ENCODE assay signal across 1 cellular context in the genomic region with DNA sequence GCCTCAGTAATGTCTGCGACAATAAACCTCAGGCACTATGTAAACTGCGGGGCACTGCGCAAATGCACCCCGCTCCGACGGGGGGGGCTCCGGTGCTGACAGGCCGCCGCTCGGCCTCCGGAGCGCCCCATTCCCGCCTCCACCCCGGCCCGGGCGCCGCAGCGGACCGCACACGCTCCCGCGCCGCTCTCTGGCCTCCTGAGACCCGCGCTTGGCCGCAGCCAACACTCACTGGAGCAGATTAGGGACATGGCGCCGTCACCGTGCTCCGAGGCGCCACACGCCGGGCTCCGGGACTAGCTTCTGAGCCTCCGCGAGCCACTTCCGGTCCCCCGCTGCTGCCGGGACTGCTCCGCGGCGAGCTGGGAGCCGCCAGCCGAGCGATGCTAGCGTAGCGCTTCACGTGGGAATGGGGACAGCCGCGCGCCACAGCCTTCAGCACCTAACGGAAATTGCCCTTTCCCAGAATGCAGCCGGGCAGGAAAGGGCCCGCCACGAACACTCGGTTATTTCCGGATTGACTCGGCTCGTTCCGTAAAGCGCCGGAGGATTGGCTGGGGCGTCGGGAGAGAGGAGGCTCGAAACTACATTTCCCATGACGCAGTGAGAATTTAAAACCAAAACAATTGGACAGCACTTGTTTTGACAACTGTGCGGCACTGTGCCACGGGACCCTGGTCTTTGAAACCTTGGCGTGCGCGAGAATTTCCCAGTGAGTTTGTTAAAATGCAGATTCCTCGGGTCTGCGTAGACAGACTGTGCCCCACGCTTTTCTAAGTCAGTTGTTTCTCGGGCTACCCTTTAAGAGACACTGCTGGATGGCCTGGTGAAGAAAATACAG.
A peak's percentile ranks its signal among the peaks of the same experiment; 100 is the strongest.
TF ChIP-seq lines count a peak whose summit lies in the region.

A gene (minus strand): TSS at position 454 of the 841 bp plus-strand sequence. CDS start 203 bp downstream, at position 251.

TF ChIP-seq in HepG2, 621 proteins besides CTCF, POLR2A, EP300 and RAD21 (continued from another document and continues in another):
- TF ChIP-seq, protein P1, sequence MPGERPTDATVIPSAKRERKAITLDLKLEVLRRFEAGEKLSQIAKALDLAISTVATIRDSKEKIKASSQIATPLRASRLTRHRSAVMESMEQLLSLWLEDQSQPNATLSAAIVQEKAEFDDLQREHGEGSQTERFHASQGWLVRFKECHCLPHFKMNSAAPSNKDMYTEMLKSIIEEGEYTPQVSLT (CRISPR knock-in tag; IDR thresholded peaks at IDR 0.05; ENCODE audit: borderline replicate concordance, low read depth), result no peak
- TF ChIP-seq RFX5 (IDR thresholded peaks at IDR 0.05; ENCODE audit: low read depth, low read length) (no peak), MXI1 (IDR thresholded peaks at IDR 0.05; ENCODE audit: borderline replicate concordance, low read depth, low read length) (peak; percentile 95), TOPORS (CRISPR knock-in tag; IDR thresholded peaks at IDR 0.05) (no peak), HDAC6 (IDR thresholded peaks at IDR 0.05; ENCODE audit: low read depth, low read length) (no peak), REXO4 (CRISPR knock-in tag; IDR thresholded peaks at IDR 0.05; ENCODE audit: borderline replicate concordance) (no peak), ZNF788 (CRISPR knock-in tag; IDR thresholded peaks at IDR 0.05; ENCODE audit: borderline replicate concordance) (peak; percentile 76; the same call in 1 of the 2 replicates), ZNF207 (IDR thresholded peaks at IDR 0.05; ENCODE audit: borderline replicate concordance) (no peak), ZNF713 (CRISPR knock-in tag; IDR thresholded peaks at IDR 0.05) (no peak), FIP1L1 (IDR thresholded peaks at IDR 0.05; ENCODE audit: borderline replicate concordance, insufficient read depth, low read depth, low read length) (no peak), ZNF136 (CRISPR knock-in tag; IDR thresholded peaks at IDR 0.05; ENCODE audit: low read depth) (peak; percentile 39; the same call in 1 of the 2 replicates), RXRA (CRISPR knock-in tag; IDR thresholded peaks at IDR 0.05) (no peak; the same call in 1 of the 2 replicates), ZSCAN29 (CRISPR knock-in tag; conservative IDR thresholded peaks at IDR 0.05) (peak; percentile 100), ZSCAN31 (CRISPR knock-in tag; IDR thresholded peaks at IDR 0.05; ENCODE audit: low read depth) (peak; percentile 84; the same call in 1 of the 2 replicates), ZNF629 (CRISPR knock-in tag; conservative IDR thresholded peaks at IDR 0.05) (no peak), MIXL1 (CRISPR knock-in tag; IDR thresholded peaks at IDR 0.05) (peak; percentile 53; the same call in 1 of the 2 replicates), MEIS2 (CRISPR knock-in tag; IDR thresholded peaks at IDR 0.05) (no peak), DNMT1 (CRISPR knock-in tag; IDR thresholded peaks at IDR 0.05) (no peak)
- TF ChIP-seq, protein P2, sequence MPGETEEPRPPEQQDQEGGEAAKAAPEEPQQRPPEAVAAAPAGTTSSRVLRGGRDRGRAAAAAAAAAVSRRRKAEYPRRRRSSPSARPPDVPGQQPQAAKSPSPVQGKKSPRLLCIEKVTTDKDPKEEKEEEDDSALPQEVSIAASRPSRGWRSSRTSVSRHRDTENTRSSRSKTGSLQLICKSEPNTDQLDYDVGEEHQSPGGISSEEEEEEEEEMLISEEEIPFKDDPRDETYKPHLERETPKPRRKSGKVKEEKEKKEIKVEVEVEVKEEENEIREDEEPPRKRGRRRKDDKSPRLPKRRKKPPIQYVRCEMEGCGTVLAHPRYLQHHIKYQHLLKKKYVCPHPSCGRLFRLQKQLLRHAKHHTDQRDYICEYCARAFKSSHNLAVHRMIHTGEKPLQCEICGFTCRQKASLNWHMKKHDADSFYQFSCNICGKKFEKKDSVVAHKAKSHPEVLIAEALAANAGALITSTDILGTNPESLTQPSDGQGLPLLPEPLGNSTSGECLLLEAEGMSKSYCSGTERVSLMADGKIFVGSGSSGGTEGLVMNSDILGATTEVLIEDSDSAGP (CRISPR knock-in tag; IDR thresholded peaks at IDR 0.05; ENCODE audit: borderline replicate concordance), result peak; percentile 92
- TF ChIP-seq, protein P3, sequence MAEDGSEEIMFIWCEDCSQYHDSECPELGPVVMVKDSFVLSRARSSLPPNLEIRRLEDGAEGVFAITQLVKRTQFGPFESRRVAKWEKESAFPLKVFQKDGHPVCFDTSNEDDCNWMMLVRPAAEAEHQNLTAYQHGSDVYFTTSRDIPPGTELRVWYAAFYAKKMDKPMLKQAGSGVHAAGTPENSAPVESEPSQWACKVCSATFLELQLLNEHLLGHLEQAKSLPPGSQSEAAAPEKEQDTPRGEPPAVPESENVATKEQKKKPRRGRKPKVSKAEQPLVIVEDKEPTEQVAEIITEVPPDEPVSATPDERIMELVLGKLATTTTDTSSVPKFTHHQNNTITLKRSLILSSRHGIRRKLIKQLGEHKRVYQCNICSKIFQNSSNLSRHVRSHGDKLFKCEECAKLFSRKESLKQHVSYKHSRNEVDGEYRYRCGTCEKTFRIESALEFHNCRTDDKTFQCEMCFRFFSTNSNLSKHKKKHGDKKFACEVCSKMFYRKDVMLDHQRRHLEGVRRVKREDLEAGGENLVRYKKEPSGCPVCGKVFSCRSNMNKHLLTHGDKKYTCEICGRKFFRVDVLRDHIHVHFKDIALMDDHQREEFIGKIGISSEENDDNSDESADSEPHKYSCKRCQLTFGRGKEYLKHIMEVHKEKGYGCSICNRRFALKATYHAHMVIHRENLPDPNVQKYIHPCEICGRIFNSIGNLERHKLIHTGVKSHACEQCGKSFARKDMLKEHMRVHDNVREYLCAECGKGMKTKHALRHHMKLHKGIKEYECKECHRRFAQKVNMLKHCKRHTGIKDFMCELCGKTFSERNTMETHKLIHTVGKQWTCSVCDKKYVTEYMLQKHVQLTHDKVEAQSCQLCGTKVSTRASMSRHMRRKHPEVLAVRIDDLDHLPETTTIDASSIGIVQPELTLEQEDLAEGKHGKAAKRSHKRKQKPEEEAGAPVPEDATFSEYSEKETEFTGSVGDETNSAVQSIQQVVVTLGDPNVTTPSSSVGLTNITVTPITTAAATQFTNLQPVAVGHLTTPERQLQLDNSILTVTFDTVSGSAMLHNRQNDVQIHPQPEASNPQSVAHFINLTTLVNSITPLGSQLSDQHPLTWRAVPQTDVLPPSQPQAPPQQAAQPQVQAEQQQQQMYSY (CRISPR knock-in tag; IDR thresholded peaks at IDR 0.05), result 0 out of 2 replicates have a peak, but pooled peaks have one; percentile 27
- TF ChIP-seq, protein P4, sequence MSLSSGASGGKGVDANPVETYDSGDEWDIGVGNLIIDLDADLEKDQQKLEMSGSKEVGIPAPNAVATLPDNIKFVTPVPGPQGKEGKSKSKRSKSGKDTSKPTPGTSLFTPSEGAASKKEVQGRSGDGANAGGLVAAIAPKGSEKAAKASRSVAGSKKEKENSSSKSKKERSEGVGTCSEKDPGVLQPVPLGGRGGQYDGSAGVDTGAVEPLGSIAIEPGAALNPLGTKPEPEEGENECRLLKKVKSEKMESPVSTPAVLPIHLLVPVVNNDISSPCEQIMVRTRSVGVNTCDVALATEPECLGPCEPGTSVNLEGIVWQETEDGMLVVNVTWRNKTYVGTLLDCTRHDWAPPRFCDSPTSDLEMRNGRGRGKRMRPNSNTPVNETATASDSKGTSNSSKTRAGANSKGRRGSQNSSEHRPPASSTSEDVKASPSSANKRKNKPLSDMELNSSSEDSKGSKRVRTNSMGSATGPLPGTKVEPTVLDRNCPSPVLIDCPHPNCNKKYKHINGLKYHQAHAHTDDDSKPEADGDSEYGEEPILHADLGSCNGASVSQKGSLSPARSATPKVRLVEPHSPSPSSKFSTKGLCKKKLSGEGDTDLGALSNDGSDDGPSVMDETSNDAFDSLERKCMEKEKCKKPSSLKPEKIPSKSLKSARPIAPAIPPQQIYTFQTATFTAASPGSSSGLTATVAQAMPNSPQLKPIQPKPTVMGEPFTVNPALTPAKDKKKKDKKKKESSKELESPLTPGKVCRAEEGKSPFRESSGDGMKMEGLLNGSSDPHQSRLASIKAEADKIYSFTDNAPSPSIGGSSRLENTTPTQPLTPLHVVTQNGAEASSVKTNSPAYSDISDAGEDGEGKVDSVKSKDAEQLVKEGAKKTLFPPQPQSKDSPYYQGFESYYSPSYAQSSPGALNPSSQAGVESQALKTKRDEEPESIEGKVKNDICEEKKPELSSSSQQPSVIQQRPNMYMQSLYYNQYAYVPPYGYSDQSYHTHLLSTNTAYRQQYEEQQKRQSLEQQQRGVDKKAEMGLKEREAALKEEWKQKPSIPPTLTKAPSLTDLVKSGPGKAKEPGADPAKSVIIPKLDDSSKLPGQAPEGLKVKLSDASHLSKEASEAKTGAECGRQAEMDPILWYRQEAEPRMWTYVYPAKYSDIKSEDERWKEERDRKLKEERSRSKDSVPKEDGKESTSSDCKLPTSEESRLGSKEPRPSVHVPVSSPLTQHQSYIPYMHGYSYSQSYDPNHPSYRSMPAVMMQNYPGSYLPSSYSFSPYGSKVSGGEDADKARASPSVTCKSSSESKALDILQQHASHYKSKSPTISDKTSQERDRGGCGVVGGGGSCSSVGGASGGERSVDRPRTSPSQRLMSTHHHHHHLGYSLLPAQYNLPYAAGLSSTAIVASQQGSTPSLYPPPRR (CRISPR knock-in tag; IDR thresholded peaks at IDR 0.05; ENCODE audit: borderline replicate concordance), result peak; percentile 18; the same call in 1 of the 2 replicates
- TF ChIP-seq, protein P5, sequence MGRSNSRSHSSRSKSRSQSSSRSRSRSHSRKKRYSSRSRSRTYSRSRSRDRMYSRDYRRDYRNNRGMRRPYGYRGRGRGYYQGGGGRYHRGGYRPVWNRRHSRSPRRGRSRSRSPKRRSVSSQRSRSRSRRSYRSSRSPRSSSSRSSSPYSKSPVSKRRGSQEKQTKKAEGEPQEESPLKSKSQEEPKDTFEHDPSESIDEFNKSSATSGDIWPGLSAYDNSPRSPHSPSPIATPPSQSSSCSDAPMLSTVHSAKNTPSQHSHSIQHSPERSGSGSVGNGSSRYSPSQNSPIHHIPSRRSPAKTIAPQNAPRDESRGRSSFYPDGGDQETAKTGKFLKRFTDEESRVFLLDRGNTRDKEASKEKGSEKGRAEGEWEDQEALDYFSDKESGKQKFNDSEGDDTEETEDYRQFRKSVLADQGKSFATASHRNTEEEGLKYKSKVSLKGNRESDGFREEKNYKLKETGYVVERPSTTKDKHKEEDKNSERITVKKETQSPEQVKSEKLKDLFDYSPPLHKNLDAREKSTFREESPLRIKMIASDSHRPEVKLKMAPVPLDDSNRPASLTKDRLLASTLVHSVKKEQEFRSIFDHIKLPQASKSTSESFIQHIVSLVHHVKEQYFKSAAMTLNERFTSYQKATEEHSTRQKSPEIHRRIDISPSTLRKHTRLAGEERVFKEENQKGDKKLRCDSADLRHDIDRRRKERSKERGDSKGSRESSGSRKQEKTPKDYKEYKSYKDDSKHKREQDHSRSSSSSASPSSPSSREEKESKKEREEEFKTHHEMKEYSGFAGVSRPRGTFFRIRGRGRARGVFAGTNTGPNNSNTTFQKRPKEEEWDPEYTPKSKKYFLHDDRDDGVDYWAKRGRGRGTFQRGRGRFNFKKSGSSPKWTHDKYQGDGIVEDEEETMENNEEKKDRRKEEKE (IDR thresholded peaks at IDR 0.05), result no peak
- TF ChIP-seq, protein P6, sequence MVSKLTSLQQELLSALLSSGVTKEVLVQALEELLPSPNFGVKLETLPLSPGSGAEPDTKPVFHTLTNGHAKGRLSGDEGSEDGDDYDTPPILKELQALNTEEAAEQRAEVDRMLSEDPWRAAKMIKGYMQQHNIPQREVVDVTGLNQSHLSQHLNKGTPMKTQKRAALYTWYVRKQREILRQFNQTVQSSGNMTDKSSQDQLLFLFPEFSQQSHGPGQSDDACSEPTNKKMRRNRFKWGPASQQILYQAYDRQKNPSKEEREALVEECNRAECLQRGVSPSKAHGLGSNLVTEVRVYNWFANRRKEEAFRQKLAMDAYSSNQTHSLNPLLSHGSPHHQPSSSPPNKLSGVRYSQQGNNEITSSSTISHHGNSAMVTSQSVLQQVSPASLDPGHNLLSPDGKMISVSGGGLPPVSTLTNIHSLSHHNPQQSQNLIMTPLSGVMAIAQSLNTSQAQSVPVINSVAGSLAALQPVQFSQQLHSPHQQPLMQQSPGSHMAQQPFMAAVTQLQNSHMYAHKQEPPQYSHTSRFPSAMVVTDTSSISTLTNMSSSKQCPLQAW (CRISPR knock-in tag; IDR thresholded peaks at IDR 0.05), result peak; percentile 85
- TF ChIP-seq, protein P7, sequence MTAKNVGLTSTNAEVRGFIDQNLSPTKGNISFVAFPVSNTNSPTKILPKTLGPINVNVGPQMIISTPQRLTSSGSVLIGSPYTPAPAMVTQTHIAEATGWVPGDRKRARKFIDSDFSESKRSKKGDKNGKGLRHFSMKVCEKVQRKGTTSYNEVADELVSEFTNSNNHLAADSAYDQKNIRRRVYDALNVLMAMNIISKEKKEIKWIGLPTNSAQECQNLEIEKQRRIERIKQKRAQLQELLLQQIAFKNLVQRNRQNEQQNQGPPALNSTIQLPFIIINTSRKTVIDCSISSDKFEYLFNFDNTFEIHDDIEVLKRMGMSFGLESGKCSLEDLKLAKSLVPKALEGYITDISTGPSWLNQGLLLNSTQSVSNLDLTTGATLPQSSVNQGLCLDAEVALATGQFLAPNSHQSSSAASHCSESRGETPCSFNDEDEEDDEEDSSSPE (CRISPR knock-in tag; IDR thresholded peaks at IDR 0.05), result peak; percentile 76
- TF ChIP-seq, protein P8, sequence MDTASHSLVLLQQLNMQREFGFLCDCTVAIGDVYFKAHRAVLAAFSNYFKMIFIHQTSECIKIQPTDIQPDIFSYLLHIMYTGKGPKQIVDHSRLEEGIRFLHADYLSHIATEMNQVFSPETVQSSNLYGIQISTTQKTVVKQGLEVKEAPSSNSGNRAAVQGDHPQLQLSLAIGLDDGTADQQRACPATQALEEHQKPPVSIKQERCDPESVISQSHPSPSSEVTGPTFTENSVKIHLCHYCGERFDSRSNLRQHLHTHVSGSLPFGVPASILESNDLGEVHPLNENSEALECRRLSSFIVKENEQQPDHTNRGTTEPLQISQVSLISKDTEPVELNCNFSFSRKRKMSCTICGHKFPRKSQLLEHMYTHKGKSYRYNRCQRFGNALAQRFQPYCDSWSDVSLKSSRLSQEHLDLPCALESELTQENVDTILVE (CRISPR knock-in tag; IDR thresholded peaks at IDR 0.05), result peak; percentile 98
- TF ChIP-seq, protein P9, sequence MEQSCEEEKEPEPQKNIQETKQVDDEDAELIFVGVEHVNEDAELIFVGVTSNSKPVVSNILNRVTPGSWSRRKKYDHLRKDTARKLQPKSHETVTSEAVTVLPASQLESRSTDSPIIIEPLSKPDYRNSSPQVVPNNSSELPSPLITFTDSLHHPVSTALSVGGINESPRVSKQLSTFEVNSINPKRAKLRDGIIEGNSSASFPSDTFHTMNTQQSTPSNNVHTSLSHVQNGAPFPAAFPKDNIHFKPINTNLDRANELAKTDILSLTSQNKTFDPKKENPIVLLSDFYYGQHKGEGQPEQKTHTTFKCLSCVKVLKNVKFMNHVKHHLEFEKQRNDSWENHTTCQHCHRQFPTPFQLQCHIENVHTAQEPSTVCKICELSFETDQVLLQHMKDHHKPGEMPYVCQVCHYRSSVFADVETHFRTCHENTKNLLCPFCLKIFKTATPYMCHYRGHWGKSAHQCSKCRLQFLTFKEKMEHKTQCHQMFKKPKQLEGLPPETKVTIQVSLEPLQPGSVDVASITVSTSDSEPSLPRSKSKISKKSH (CRISPR knock-in tag; IDR thresholded peaks at IDR 0.05; ENCODE audit: borderline replicate concordance), result no peak
- TF ChIP-seq, protein P10, sequence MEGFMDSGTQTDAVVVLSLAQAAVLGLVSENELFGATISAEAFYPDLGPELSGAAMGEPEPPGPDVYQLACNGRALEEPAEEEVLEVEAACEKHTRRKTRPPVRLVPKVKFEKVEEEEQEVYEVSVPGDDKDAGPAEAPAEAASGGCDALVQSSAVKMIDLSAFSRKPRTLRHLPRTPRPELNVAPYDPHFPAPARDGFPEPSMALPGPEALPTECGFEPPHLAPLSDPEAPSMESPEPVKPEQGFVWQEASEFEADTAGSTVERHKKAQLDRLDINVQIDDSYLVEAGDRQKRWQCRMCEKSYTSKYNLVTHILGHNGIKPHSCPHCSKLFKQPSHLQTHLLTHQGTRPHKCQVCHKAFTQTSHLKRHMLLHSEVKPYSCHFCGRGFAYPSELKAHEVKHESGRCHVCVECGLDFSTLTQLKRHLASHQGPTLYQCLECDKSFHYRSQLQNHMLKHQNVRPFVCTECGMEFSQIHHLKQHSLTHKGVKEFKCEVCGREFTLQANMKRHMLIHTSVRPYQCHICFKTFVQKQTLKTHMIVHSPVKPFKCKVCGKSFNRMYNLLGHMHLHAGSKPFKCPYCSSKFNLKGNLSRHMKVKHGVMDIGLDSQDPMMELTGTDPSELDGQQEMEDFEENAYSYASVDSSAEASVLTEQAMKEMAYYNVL (CRISPR knock-in tag; IDR thresholded peaks at IDR 0.05; ENCODE audit: borderline replicate concordance), result no peak
